ENCODE assay signal across 25 cellular contexts in genomic region chr2:212797484-212798205, GRCh38.
DNase-seq lines count a peak whose midpoint lies in the region; ATAC-seq and TF ChIP-seq lines count a peak whose summit lies in the region.
"Had no signal": no experiment of that assay in that cellular context is flagged by ENCODE, and none has a peak within 500 bp of the region (broad histone marks: within the 10 kb centered on the region; RNA-seq: fewer than 3 reads in every experiment).

No MANE protein-coding gene starts in this region.

- no peaks in the 10 kb centered on the region for H3K9me3 Mint-ChIP-seq in activated naive CD8-positive, alpha-beta T cell treated with anti-CD3 and anti-CD28 coated beads, Interleukin-2, amount 50 U/mL, for 24 hours
- no peaks in the 10 kb centered on the region for H3K9me3 Mint-ChIP-seq in activated naive CD8-positive, alpha-beta T cell treated with anti-CD3 and anti-CD28 coated beads for 36 hours
- H3K9me3 Mint-ChIP-seq in stimulated activated naive CD8-positive, alpha-beta T cell treated with anti-CD3 and anti-CD28 coated beads, Interleukin-15, amount 100 ng/mL, for 72 hours: no peaks in the 10 kb centered on the region
- H3K9me3 Mint-ChIP-seq: central memory CD8-positive, alpha-beta T cell; IgD-negative memory B cell; neural crest cell; T-helper 1 cell treated with Interleukin-12 subunit alpha and Interleukin-12 subunit beta and Interleukin-4 antibody, amounts not matched to agents 30 μg/mL and 1 μg/mL, for 36 hours had no signal

- TF ChIP-seq CTCF in fibroblast of lung (conservative IDR thresholded peaks at IDR 0.05 in 1 of 2, IDR thresholded peaks at IDR 0.05 in 1 of 2; ENCODE audit: low read depth in 1 of 2, low read length in 2 of 2) (no peak), GM13976 (IDR thresholded peaks at IDR 0.05; ENCODE audit: borderline replicate concordance, control extremely low read depth, extremely low read depth, insufficient read depth, missing control alignments) (no peak)

- no peaks in the 10 kb centered on the region for H3K27me3 Mint-ChIP-seq in activated naive CD8-positive, alpha-beta T cell treated with anti-CD3 and anti-CD28 coated beads, Interleukin-2, amount 50 U/mL, for 24 hours
- H3K27me3 Mint-ChIP-seq in activated naive CD8-positive, alpha-beta T cell treated with anti-CD3 and anti-CD28 coated beads for 36 hours: no peaks in the 10 kb centered on the region
- no peaks in the 10 kb centered on the region for H3K27me3 Mint-ChIP-seq in stimulated activated naive CD8-positive, alpha-beta T cell treated with anti-CD3 and anti-CD28 coated beads, Interleukin-15, amount 100 ng/mL, for 72 hours
- H3K27me3 Mint-ChIP-seq: central memory CD8-positive, alpha-beta T cell had no signal

- no peak overlapping the region for H3K4me3 ChIP-seq in fibroblast of lung (replicated peaks in 1 of 4; ENCODE audit: control extremely low read depth in 1 of 4, insufficient read depth in 1 of 4, low read depth in 3 of 4, low read length in 4 of 4)
- H3K4me3 ChIP-seq: SJCRH30, testis, vagina had no signal

- DNase-seq in activated naive CD8-positive, alpha-beta T cell treated with anti-CD3 and anti-CD28 coated beads, Interleukin-2, amount 50 U/mL, for 24 hours: no peak
- no peak for DNase-seq in activated naive CD8-positive, alpha-beta T cell treated with anti-CD3 and anti-CD28 coated beads for 36 hours
- DNase-seq in M059J (ENCODE audit: low read depth) (peak; percentile 23), fibroblast of lung (ENCODE audit: low read depth in 2 of 2) (peak; percentile 18 to 64), mesenteric fat pad (ENCODE audit: low spot score) (no peak), GM13976 (ENCODE audit: low spot score) (no peak), AG20443 (ENCODE audit: low spot score) (no peak)
- DNase-seq in stimulated activated naive CD8-positive, alpha-beta T cell treated with anti-CD3 and anti-CD28 coated beads, Interleukin-15, amount 100 ng/mL, for 72 hours: no peak
- DNase-seq: ACHN; aorta; foreskin keratinocyte; GDM1; hippocampal formation; NCI-H146; NCI-H510A treated with DMSO at 0.1 percent for 48 hours; posterior cingulate gyrus; SJCRH30; stimulated activated CD4-positive, alpha-beta T cell treated with anti-CD3 and anti-CD28 coated beads, Interleukin-1b, Interleukin-23, amount 100 ng/mL, for 48 hours; testis had no signal

- H3K4me2 ChIP-seq in fibroblast of lung (ENCODE audit: extremely low read depth, insufficient read depth, low read length): no peak overlapping the region

- H2AFZ ChIP-seq in fibroblast of lung (ENCODE audit: low read length): no peak overlapping the region

- no peak overlapping the region for H3K27ac ChIP-seq in fibroblast of lung (ENCODE audit: insufficient read depth, low read length)
- H3K27ac ChIP-seq: foreskin keratinocyte, SJCRH30, testis, vagina had no signal

- peaks cover 2% of the 10 kb centered on the region for H3K4me1 ChIP-seq in fibroblast of lung (ENCODE audit: control insufficient read depth, extremely low read depth, insufficient read depth, low read length)
- H3K4me1 ChIP-seq: SJCRH30, testis, vagina had no signal

- no peaks in the 10 kb centered on the region for H3K36me3 Mint-ChIP-seq in activated naive CD8-positive, alpha-beta T cell treated with anti-CD3 and anti-CD28 coated beads, Interleukin-2, amount 50 U/mL, for 24 hours (ENCODE audit: low read depth)
- no peaks in the 10 kb centered on the region for H3K36me3 Mint-ChIP-seq in activated naive CD8-positive, alpha-beta T cell treated with anti-CD3 and anti-CD28 coated beads for 36 hours
- H3K36me3 Mint-ChIP-seq: CD14-positive monocyte, IgD-negative memory B cell had no signal

- H3K27ac Mint-ChIP-seq in activated naive CD8-positive, alpha-beta T cell treated with anti-CD3 and anti-CD28 coated beads, Interleukin-2, amount 50 U/mL, for 24 hours: no peak overlapping the region
- no peak overlapping the region for H3K27ac Mint-ChIP-seq in activated naive CD8-positive, alpha-beta T cell treated with anti-CD3 and anti-CD28 coated beads for 36 hours
- H3K27ac Mint-ChIP-seq in stimulated activated naive CD8-positive, alpha-beta T cell treated with anti-CD3 and anti-CD28 coated beads, Interleukin-15, amount 100 ng/mL, for 72 hours: no peak overlapping the region
- H3K27ac Mint-ChIP-seq: CD14-positive monocyte; IgD-negative memory B cell; T-helper 1 cell treated with Interleukin-12 subunit alpha and Interleukin-12 subunit beta and Interleukin-4 antibody, amounts not matched to agents 30 μg/mL and 1 μg/mL, for 36 hours had no signal

- no peaks in the 10 kb centered on the region for H3K79me2 ChIP-seq in fibroblast of lung (ENCODE audit: control insufficient read depth, insufficient read depth, low read length)

- no peaks in the 10 kb centered on the region for H3K9me3 ChIP-seq in fibroblast of lung (ENCODE audit: control insufficient read depth, insufficient read depth, low read depth, low read length)
- H3K9me3 ChIP-seq: SJCRH30, testis, vagina had no signal

- H3K4me1 Mint-ChIP-seq in activated naive CD8-positive, alpha-beta T cell treated with anti-CD3 and anti-CD28 coated beads, Interleukin-2, amount 50 U/mL, for 24 hours: no peaks in the 10 kb centered on the region
- peaks cover 3% of the 10 kb centered on the region for H3K4me1 Mint-ChIP-seq in activated naive CD8-positive, alpha-beta T cell treated with anti-CD3 and anti-CD28 coated beads for 36 hours
- H3K4me1 Mint-ChIP-seq in stimulated activated naive CD8-positive, alpha-beta T cell treated with anti-CD3 and anti-CD28 coated beads, Interleukin-15, amount 100 ng/mL, for 72 hours: peaks cover 7% of the 10 kb centered on the region
- H3K4me1 Mint-ChIP-seq: CD14-positive monocyte; central memory CD8-positive, alpha-beta T cell; IgD-negative memory B cell; neural crest cell had no signal

- no peak overlapping the region for H3K9ac ChIP-seq in fibroblast of lung (ENCODE audit: insufficient read depth, low read length)

- peak; percentile 43 for ATAC-seq in activated naive CD8-positive, alpha-beta T cell treated with anti-CD3 and anti-CD28 coated beads, Interleukin-2, amount 50 U/mL, for 24 hours
- ATAC-seq in stimulated activated naive CD8-positive, alpha-beta T cell treated with anti-CD3 and anti-CD28 coated beads, Interleukin-15, amount 100 ng/mL, for 72 hours: peak; percentile 86
- ATAC-seq: foreskin keratinocyte had no signal

- H3K4me3 Mint-ChIP-seq in activated naive CD8-positive, alpha-beta T cell treated with anti-CD3 and anti-CD28 coated beads, Interleukin-2, amount 50 U/mL, for 24 hours: no peak overlapping the region
- H3K4me3 Mint-ChIP-seq in activated naive CD8-positive, alpha-beta T cell treated with anti-CD3 and anti-CD28 coated beads for 36 hours: no peak overlapping the region
- H3K4me3 Mint-ChIP-seq in stimulated activated naive CD8-positive, alpha-beta T cell treated with anti-CD3 and anti-CD28 coated beads, Interleukin-15, amount 100 ng/mL, for 72 hours: no peak overlapping the region
- H3K4me3 Mint-ChIP-seq: CD14-positive monocyte; central memory CD8-positive, alpha-beta T cell; IgD-negative memory B cell; neural crest cell; T-helper 1 cell treated with Interleukin-12 subunit alpha and Interleukin-12 subunit beta and Interleukin-4 antibody, amounts not matched to agents 30 μg/mL and 1 μg/mL, for 36 hours had no signal

- in situ Hi-C loops in GM13976 (cut with MboI; ENCODE audit: low sequenced_read_pairs, unreplicated experiment): no loop called here

- H3K36me3 ChIP-seq in fibroblast of lung (ENCODE audit: control insufficient read depth, insufficient read depth, low read length): no peaks in the 10 kb centered on the region
- H3K36me3 ChIP-seq: SJCRH30, vagina had no signal

- H4K20me1 ChIP-seq in fibroblast of lung (ENCODE audit: control insufficient read depth, extremely low read depth, insufficient read depth, low read length): no peaks in the 10 kb centered on the region

- H3K27me3 ChIP-seq in fibroblast of lung (ENCODE audit: control insufficient read depth, insufficient read depth, low read length): no peaks in the 10 kb centered on the region
- H3K27me3 ChIP-seq: foreskin keratinocyte, SJCRH30, testis, vagina had no signal

Comparison
In these comparisons a context has a peak if more than half of its experiments do, and no peak if none do; other contexts are left out.
1. DNase-seq: peak in M059J (single experiment) and fibroblast of lung (2 of 2); none in activated naive CD8-positive, alpha-beta T cell treated with anti-CD3 and anti-CD28 coated beads, Interleukin-2, amount 50 U/mL, for 24 hours (single experiment), activated naive CD8-positive, alpha-beta T cell treated with anti-CD3 and anti-CD28 coated beads for 36 hours (single experiment), stimulated activated naive CD8-positive, alpha-beta T cell treated with anti-CD3 and anti-CD28 coated beads, Interleukin-15, amount 100 ng/mL, for 72 hours (0 of 2), mesenteric fat pad (single experiment), GM13976 (single experiment) and AG20443 (single experiment).